Comparison of ENCODE assay signal across 28 cellular contexts in the genomic region with DNA sequence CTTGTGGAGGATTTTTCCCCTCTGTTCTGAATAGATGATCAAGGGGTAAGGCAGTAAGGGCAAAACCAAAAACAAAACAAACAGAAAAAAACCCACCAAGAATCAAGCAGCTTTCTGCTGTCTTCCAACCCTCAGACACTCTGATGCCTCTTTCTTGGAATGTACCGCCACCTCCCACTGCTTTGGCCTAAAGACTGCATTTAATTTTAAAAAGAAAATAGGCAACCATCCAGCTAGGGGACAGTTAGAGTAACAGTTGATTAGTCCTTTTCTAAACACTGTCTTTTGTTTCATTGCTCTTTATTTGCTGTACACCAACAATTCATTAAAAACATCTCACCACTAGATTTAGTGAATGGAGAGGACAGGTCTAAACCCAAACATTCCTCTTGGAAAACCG. TPM values are rescaled to one million over a fixed set of nuclear protein-coding genes. Genes with fewer than 3 reads are reported as not detected.
"Had no signal": no experiment of that assay in that cellular context is flagged by ENCODE, and none has a peak within 500 bp of the region (broad histone marks: within the 10 kb centered on the region; RNA-seq: fewer than 3 reads in every experiment).

No MANE protein-coding gene starts in this region.

- H3K27me3 ChIP-seq: foreskin keratinocyte, hepatocyte, right lobe of liver, testis, vagina had no signal

- H3K4me1 Mint-ChIP-seq: activated CD4-positive, alpha-beta T cell treated with anti-CD3 and anti-CD28 coated beads, Interleukin-2, amount 10 ng/mL, durations not matched to agents 7 days and 5 days; activated CD8-positive, alpha-beta memory T cell treated with anti-CD3 and anti-CD28 coated beads, Interleukin-2, amount 10 ng/mL, durations not matched to agents 7 days and 5 days; activated naive CD4-positive, alpha-beta T cell treated with anti-CD3 and anti-CD28 coated beads, Interleukin-2, amount 50 U/mL, for 24 hours; immature natural killer cell; stimulated activated naive B cell treated with anti-CD40 and anti-IgM and Interleukin-4, amounts not matched to agents 10 μg/mL and 1 μg/mL and 100 μg/mL, for 72 hours had no signal

- H3K36me3 Mint-ChIP-seq: activated CD8-positive, alpha-beta memory T cell treated with anti-CD3 and anti-CD28 coated beads, Interleukin-2, amount 10 ng/mL, durations not matched to agents 7 days and 5 days; activated naive CD4-positive, alpha-beta T cell treated with anti-CD3 and anti-CD28 coated beads, Interleukin-2, amount 50 U/mL, for 24 hours; immature natural killer cell; natural killer cell treated with Interleukin-12 subunit alpha and Interleukin-12 subunit beta and Interleukin-15 and Interleukin-18, amount 100 ng/mL, for 72 hours; stimulated activated naive B cell treated with anti-CD40 and anti-IgM and Interleukin-4, amounts not matched to agents 10 μg/mL and 1 μg/mL and 100 μg/mL, for 72 hours had no signal

- ATAC-seq: activated CD8-positive, alpha-beta memory T cell treated with anti-CD3 and anti-CD28 coated beads, Interleukin-2, amount 10 ng/mL, durations not matched to agents 7 days and 5 days; activated CD8-positive, alpha-beta T cell treated with anti-CD3 and anti-CD28 coated beads for 36 hours; foreskin keratinocyte; natural killer cell treated with Interleukin-12 subunit alpha and Interleukin-12 subunit beta and Interleukin-15 and Interleukin-18, amount 100 ng/mL, for 72 hours; right lobe of liver; stimulated activated naive B cell treated with anti-CD40 and anti-IgM and Interleukin-4, amounts not matched to agents 10 μg/mL and 1 μg/mL and 100 μg/mL, for 72 hours had no signal

- H3K27me3 Mint-ChIP-seq: activated CD4-positive, alpha-beta T cell treated with anti-CD3 and anti-CD28 coated beads, Interleukin-2, amount 10 ng/mL, durations not matched to agents 7 days and 5 days; activated CD8-positive, alpha-beta memory T cell treated with anti-CD3 and anti-CD28 coated beads, Interleukin-2, amount 10 ng/mL, durations not matched to agents 7 days and 5 days; activated CD8-positive, alpha-beta T cell treated with anti-CD3 and anti-CD28 coated beads for 36 hours; activated naive CD4-positive, alpha-beta T cell treated with anti-CD3 and anti-CD28 coated beads, Interleukin-2, amount 50 U/mL, for 24 hours; type B pancreatic cell had no signal

- DNase-seq: activated CD4-positive, alpha-beta T cell treated with anti-CD3 and anti-CD28 coated beads, Interleukin-2, amount 10 ng/mL, durations not matched to agents 7 days and 5 days; activated CD4-positive, CD25-positive, alpha-beta regulatory T cell treated with anti-CD3 and anti-CD28 coated beads, Interleukin-2, amount 50 U/mL, for 72 hours; activated CD8-positive, alpha-beta memory T cell treated with anti-CD3 and anti-CD28 coated beads, Interleukin-2, amount 10 ng/mL, durations not matched to agents 7 days and 5 days; activated CD8-positive, alpha-beta T cell treated with anti-CD3 and anti-CD28 coated beads for 36 hours; activated gamma-delta T cell treated with Interleukin-2 at 50 U/mL for 16 hours; anterior cingulate cortex; foreskin keratinocyte; glutamatergic neuron; immature natural killer cell; kidney glomerular epithelial cell; left ventricle myocardium inferior; mammary epithelial cell; right lobe of liver; small intestine; stimulated activated CD4-positive, alpha-beta T cell treated with anti-CD3 and anti-CD28 coated beads, Interleukin-15, amount 100 ng/mL, for 24 hours; stimulated activated CD8-positive, alpha-beta memory T cell treated with anti-CD3 and anti-CD28 coated beads, Interleukin-4, amount 100 ng/mL, for 48 hours; stimulated activated naive B cell treated with anti-CD40 and anti-IgM and Interleukin-4, amounts not matched to agents 10 μg/mL and 1 μg/mL and 100 μg/mL, for 72 hours; testis; WERI-Rb-1 had no signal

- H3K4me2 ChIP-seq: hepatocyte had no signal

- H3K4me3 ChIP-seq: coronary artery, hepatocyte, left ventricle myocardium inferior, right lobe of liver, testis, vagina had no signal

- H3K27ac Mint-ChIP-seq: activated CD4-positive, alpha-beta T cell treated with anti-CD3 and anti-CD28 coated beads, Interleukin-2, amount 10 ng/mL, durations not matched to agents 7 days and 5 days; activated CD8-positive, alpha-beta memory T cell treated with anti-CD3 and anti-CD28 coated beads, Interleukin-2, amount 10 ng/mL, durations not matched to agents 7 days and 5 days; activated CD8-positive, alpha-beta T cell treated with anti-CD3 and anti-CD28 coated beads for 36 hours; activated naive CD4-positive, alpha-beta T cell treated with anti-CD3 and anti-CD28 coated beads, Interleukin-2, amount 50 U/mL, for 24 hours; activated T-helper 1 cell treated with anti-CD3 and anti-CD28 coated beads, Interleukin-12 subunit alpha, Interleukin-12 subunit beta, Interleukin-2, Interleukin-4 antibody, amounts not matched to agents 30 ng/mL and 10 ng/mL and 1 ng/mL, durations not matched to agents 14 hours and 24 hours and 36 hours; immature natural killer cell; natural killer cell treated with Interleukin-12 subunit alpha and Interleukin-12 subunit beta and Interleukin-15 and Interleukin-18, amount 100 ng/mL, for 72 hours; stimulated activated naive B cell treated with anti-CD40 and anti-IgM and Interleukin-4, amounts not matched to agents 10 μg/mL and 1 μg/mL and 100 μg/mL, for 72 hours; T-helper 2 cell treated with Interferon-gamma antibody and Interleukin-4, amounts not matched to agents 5 μg/mL and 100 μg/mL, for 36 hours; type B pancreatic cell had no signal

- H3K27ac ChIP-seq: coronary artery, epithelial cell of prostate, foreskin keratinocyte, hepatocyte, right lobe of liver, testis, vagina, WERI-Rb-1 had no signal

- H3K9me3 Mint-ChIP-seq: activated CD4-positive, alpha-beta T cell treated with anti-CD3 and anti-CD28 coated beads, Interleukin-2, amount 10 ng/mL, durations not matched to agents 7 days and 5 days; activated CD8-positive, alpha-beta T cell treated with anti-CD3 and anti-CD28 coated beads for 36 hours; activated naive CD4-positive, alpha-beta T cell treated with anti-CD3 and anti-CD28 coated beads, Interleukin-2, amount 50 U/mL, for 24 hours; activated T-helper 1 cell treated with anti-CD3 and anti-CD28 coated beads, Interleukin-12 subunit alpha, Interleukin-12 subunit beta, Interleukin-2, Interleukin-4 antibody, amounts not matched to agents 30 ng/mL and 10 ng/mL and 1 ng/mL, durations not matched to agents 14 hours and 24 hours and 36 hours; natural killer cell treated with Interleukin-12 subunit alpha and Interleukin-12 subunit beta and Interleukin-15 and Interleukin-18, amount 100 ng/mL, for 72 hours; stimulated activated naive B cell treated with anti-CD40 and anti-IgM and Interleukin-4, amounts not matched to agents 10 μg/mL and 1 μg/mL and 100 μg/mL, for 72 hours; T-helper 2 cell treated with Interferon-gamma antibody and Interleukin-4, amounts not matched to agents 5 μg/mL and 100 μg/mL, for 36 hours had no signal

- H3K36me3 ChIP-seq: left ventricle myocardium inferior, right lobe of liver, vagina, WERI-Rb-1 had no signal

- H2AFZ ChIP-seq: hepatocyte had no signal

- H3K4me3 Mint-ChIP-seq: activated CD4-positive, alpha-beta T cell treated with anti-CD3 and anti-CD28 coated beads, Interleukin-2, amount 10 ng/mL, durations not matched to agents 7 days and 5 days; activated CD8-positive, alpha-beta memory T cell treated with anti-CD3 and anti-CD28 coated beads, Interleukin-2, amount 10 ng/mL, durations not matched to agents 7 days and 5 days; activated CD8-positive, alpha-beta T cell treated with anti-CD3 and anti-CD28 coated beads for 36 hours; activated naive CD4-positive, alpha-beta T cell treated with anti-CD3 and anti-CD28 coated beads, Interleukin-2, amount 50 U/mL, for 24 hours; activated T-helper 1 cell treated with anti-CD3 and anti-CD28 coated beads, Interleukin-12 subunit alpha, Interleukin-12 subunit beta, Interleukin-2, Interleukin-4 antibody, amounts not matched to agents 30 ng/mL and 10 ng/mL and 1 ng/mL, durations not matched to agents 14 hours and 24 hours and 36 hours; immature natural killer cell; natural killer cell treated with Interleukin-12 subunit alpha and Interleukin-12 subunit beta and Interleukin-15 and Interleukin-18, amount 100 ng/mL, for 72 hours; stimulated activated naive B cell treated with anti-CD40 and anti-IgM and Interleukin-4, amounts not matched to agents 10 μg/mL and 1 μg/mL and 100 μg/mL, for 72 hours; T-helper 2 cell treated with Interferon-gamma antibody and Interleukin-4, amounts not matched to agents 5 μg/mL and 100 μg/mL, for 36 hours had no signal

- H3K9me3 ChIP-seq: left ventricle myocardium inferior, right lobe of liver, testis, vagina had no signal

RNA-seq across cellular contexts. Expression of a gene that starts 21.5 kb away (rescaled TPM):
- total RNA-seq: activated CD4-positive, alpha-beta T cell treated with anti-CD3 and anti-CD28 coated beads, Interleukin-2, amount 10 ng/mL, durations not matched to agents 7 days and 5 days; activated CD8-positive, alpha-beta memory T cell treated with anti-CD3 and anti-CD28 coated beads, Interleukin-2, amount 10 ng/mL, durations not matched to agents 7 days and 5 days; activated CD8-positive, alpha-beta T cell treated with anti-CD3 and anti-CD28 coated beads for 36 hours; natural killer cell treated with Interleukin-12 subunit alpha and Interleukin-12 subunit beta and Interleukin-15 and Interleukin-18, amount 100 ng/mL, for 72 hours had no signal
- polyA plus RNA-seq: immature natural killer cell had no signal
